Comparison of ENCODE assay signal across 6 cellular contexts in the genomic region with DNA sequence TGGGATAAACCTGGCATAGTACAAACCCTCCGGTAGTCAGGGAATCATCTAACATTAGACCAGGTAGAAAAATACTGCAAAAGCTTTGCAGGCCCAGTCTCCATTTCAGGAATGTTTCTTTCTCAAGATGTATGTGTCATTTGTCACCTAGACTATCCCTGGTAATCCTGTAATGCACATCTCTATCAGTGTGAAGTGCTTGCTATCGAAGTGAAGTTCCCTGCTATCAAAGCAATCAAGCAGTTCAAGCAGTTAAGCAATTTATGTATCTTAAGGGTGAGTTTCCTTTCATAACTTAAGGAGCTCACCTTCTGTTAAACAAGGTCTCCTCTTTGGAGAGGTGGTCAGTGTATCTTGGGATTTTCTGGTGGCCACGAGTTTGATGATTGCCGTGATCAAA.
"Had no signal": no experiment of that assay in that cellular context is flagged by ENCODE, and none has a peak within 500 bp of the region (broad histone marks: within the 10 kb centered on the region; RNA-seq: fewer than 3 reads in every experiment).

No MANE protein-coding gene starts in this region.

- H3K4me3 ChIP-seq: GM12878 had no signal

- FAIRE-seq: G401.6, GM12878, GM18507, GM19239 had no signal

- DNase-seq: GDM1, GF-D8 had no signal
